In genomic region chr2:52936029-52936428, GRCh38 we compare ENCODE assay signal across 21 cellular contexts.
DNase-seq lines count a peak whose midpoint lies in the region; TF ChIP-seq lines count a peak whose summit lies in the region.
"Had no signal": no experiment of that assay in that cellular context is flagged by ENCODE, and none has a peak within 500 bp of the region (broad histone marks: within the 10 kb centered on the region; RNA-seq: fewer than 3 reads in every experiment).

No MANE protein-coding gene starts in this region.

- no peak overlapping the region for H3K27ac ChIP-seq in colonic mucosa

- no peak overlapping the region for H3K9ac ChIP-seq in colonic mucosa (ENCODE audit: low read depth in 2 of 2, low read length in 2 of 2)

- TF ChIP-seq CTCF in astrocyte of the spinal cord (IDR thresholded peaks at IDR 0.05; ENCODE audit: low read depth, low read length) (no peak), colonic mucosa (IDR thresholded peaks at IDR 0.05) (no peak)

- H3K27me3 ChIP-seq in colonic mucosa: no peaks in the 10 kb centered on the region

- H3K4me1 ChIP-seq in colonic mucosa: no peaks in the 10 kb centered on the region

- DNase-seq in DMS53 treated with DMSO at 0.1 percent for 48 hours (lab: John Stamatoyannopoulos, UW; ENCODE audit: unreplicated experiment) (peak; percentile 82), M059J (ENCODE audit: low read depth) (peak; percentile 7), astrocyte of the spinal cord (ENCODE audit: low read depth, low spot score) (peak; percentile 44), kidney tubule cell (ENCODE audit: low spot score) (peak; percentile 41), inferior parietal cortex (ENCODE audit: extremely low spot score) (no peak), colonic mucosa (no peak), NCI-H446 treated with DMSO at 0.1 percent for 48 hours (lab: John Stamatoyannopoulos, UW) (no peak)
- DNase-seq: activated naive CD4-positive, alpha-beta T cell treated with Interleukin-2 at 50 U/mL for 16 hours; activated T-cell treated with anti-CD3 and anti-CD28 coated beads, Interleukin-2, amount 50 U/mL, for 4 hours; amygdala; caudate nucleus; dermis blood vessel endothelial cell; kidney glomerular epithelial cell; MV-4-11; NCI-H1694; NCI-H2171 treated with DMSO at 0.1 percent for 48 hours; NCI-H526 treated with DMSO at 0.1 percent for 48 hours; stimulated activated CD4-positive, alpha-beta T cell treated with anti-CD3 and anti-CD28 coated beads, Interleukin-4, amount 100 ng/mL, for 4 hours; stimulated activated naive CD8-positive, alpha-beta T cell treated with anti-CD3 and anti-CD28 coated beads, Interleukin-15, Interleukin-2, amounts not matched to agents 100 U/mL and 50 U/mL, for 24 hours; T-cell had no signal

- intact Hi-C loops in colonic mucosa (cut with DNase I): no loop called here

- in situ Hi-C loops in astrocyte of the spinal cord (cut with HindIII; ENCODE audit: low sequenced_read_pairs): no loop called here

- no peaks in the 10 kb centered on the region for H3K36me3 ChIP-seq in colonic mucosa

- H3K4me3 ChIP-seq in astrocyte of the spinal cord (ENCODE audit: low read depth, low read length) (no peak overlapping the region), colonic mucosa (no peak overlapping the region)
- H3K4me3 ChIP-seq: K562 had no signal

- H3K9me3 ChIP-seq in colonic mucosa: no peaks in the 10 kb centered on the region

Comparison
In these comparisons a context has a peak if more than half of its experiments do, and no peak if none do; other contexts are left out.
1. DNase-seq: peak in DMS53 treated with DMSO at 0.1 percent for 48 hours (single experiment), M059J (single experiment), astrocyte of the spinal cord (single experiment) and kidney tubule cell (single experiment); none in inferior parietal cortex (single experiment), colonic mucosa (single experiment) and NCI-H446 treated with DMSO at 0.1 percent for 48 hours (single experiment).